In genomic region chr5:151551985-151552384, GRCh38 we compare ENCODE assay signal across 1 cellular context.
TF ChIP-seq lines count a peak whose summit lies in the region.

No MANE protein-coding gene starts in this region.

TF ChIP-seq in HepG2, 621 proteins besides CTCF, POLR2A, EP300 and RAD21 (continued from another document):
- no peak for TF ChIP-seq POGK (CRISPR knock-in tag; conservative IDR thresholded peaks at IDR 0.05)
